Comparison of ENCODE assay signal across 16 cellular contexts in the genomic region with DNA sequence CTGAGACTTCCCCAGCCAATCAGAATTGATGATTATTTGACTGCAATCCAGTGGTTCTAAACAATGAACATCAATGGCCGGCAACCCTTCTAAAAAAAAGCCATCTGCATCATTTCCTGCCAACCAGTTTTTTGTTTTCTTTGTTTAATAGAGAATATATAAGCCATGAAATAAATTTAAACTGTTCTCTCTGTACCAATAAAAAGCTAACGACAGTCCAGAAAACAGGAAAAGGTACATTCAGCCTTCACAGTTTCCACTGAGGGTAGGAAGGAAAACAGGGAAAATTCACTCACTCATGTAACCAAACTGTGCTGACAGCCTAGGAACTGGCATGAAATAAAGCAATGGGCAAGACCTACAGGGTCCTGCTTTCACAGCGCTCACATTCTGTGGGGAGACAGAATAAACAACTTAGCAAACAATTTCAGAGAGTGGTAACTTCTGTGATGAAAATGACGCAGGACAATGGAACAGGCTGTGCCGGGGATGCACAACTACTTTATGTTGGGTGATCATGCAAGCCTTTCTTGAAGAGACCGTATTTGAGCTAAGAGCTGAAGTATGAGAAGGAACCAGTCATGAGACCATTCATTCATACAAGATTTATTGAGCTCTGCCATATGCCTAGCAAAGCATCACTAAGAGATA.
"Had no signal": no experiment of that assay in that cellular context is flagged by ENCODE, and none has a peak within 500 bp of the region (broad histone marks: within the 10 kb centered on the region; RNA-seq: fewer than 3 reads in every experiment).

No MANE protein-coding gene starts in this region.

- H3K27me3 ChIP-seq: ascending aorta, gastroesophageal sphincter, neutrophil, right lobe of liver, uterus had no signal

- DNase-seq: activated CD4-positive, alpha-beta memory T cell treated with anti-CD3 and anti-CD28 coated beads, Interleukin-2, amount 10 ng/mL, durations not matched to agents 7 days and 5 days; activated naive CD4-positive, alpha-beta T cell treated with Interleukin-2 at 50 U/mL for 16 hours; activated naive CD8-positive, alpha-beta T cell treated with anti-CD3 and anti-CD28 coated beads, Interleukin-2, amount 50 U/mL, for 24 hours; hippocampal formation; immature natural killer cell; right lobe of liver; stimulated activated CD4-positive, alpha-beta T cell treated with anti-CD3 and anti-CD28 coated beads, Interleukin-12 subunit alpha, Interleukin-12 subunit beta, amount 100 ng/mL, for 4 hours; stimulated activated CD4-positive, alpha-beta T cell treated with anti-CD3 and anti-CD28 coated beads, Interleukin-2, amount 100 ng/mL, for 48 hours; stimulated activated CD8-positive, alpha-beta memory T cell treated with anti-CD3 and anti-CD28 coated beads, Interleukin-4, amount 100 ng/mL, for 48 hours; stimulated activated naive CD8-positive, alpha-beta T cell treated with anti-CD3 and anti-CD28 coated beads, Interleukin-15, Interleukin-2, amounts not matched to agents 100 U/mL and 50 U/mL, for 24 hours; uterus had no signal

- H3K27ac Mint-ChIP-seq: activated CD4-positive, alpha-beta memory T cell treated with anti-CD3 and anti-CD28 coated beads, Interleukin-2, amount 10 ng/mL, durations not matched to agents 7 days and 5 days; activated naive CD8-positive, alpha-beta T cell treated with anti-CD3 and anti-CD28 coated beads, Interleukin-2, amount 50 U/mL, for 24 hours; immature natural killer cell had no signal

- H3K27me3 Mint-ChIP-seq: activated CD4-positive, alpha-beta memory T cell treated with anti-CD3 and anti-CD28 coated beads, Interleukin-2, amount 10 ng/mL, durations not matched to agents 7 days and 5 days had no signal

- H3K9me3 Mint-ChIP-seq: activated CD4-positive, alpha-beta memory T cell treated with anti-CD3 and anti-CD28 coated beads, Interleukin-2, amount 10 ng/mL, durations not matched to agents 7 days and 5 days had no signal

- H3K4me3 Mint-ChIP-seq: activated CD4-positive, alpha-beta memory T cell treated with anti-CD3 and anti-CD28 coated beads, Interleukin-2, amount 10 ng/mL, durations not matched to agents 7 days and 5 days; activated naive CD8-positive, alpha-beta T cell treated with anti-CD3 and anti-CD28 coated beads, Interleukin-2, amount 50 U/mL, for 24 hours; immature natural killer cell had no signal

- H3K36me3 ChIP-seq: ascending aorta, gastroesophageal sphincter, neutrophil, right lobe of liver, thoracic aorta, uterus had no signal

- H3K4me3 ChIP-seq: ascending aorta, gastroesophageal sphincter, right lobe of liver, thoracic aorta, uterus had no signal

- H3K27ac ChIP-seq: ascending aorta, epithelial cell of prostate, neutrophil, thoracic aorta had no signal

- H3K4me1 ChIP-seq: uterus had no signal

- H3K36me3 Mint-ChIP-seq: immature natural killer cell had no signal

- H3K4me1 Mint-ChIP-seq: activated CD4-positive, alpha-beta memory T cell treated with anti-CD3 and anti-CD28 coated beads, Interleukin-2, amount 10 ng/mL, durations not matched to agents 7 days and 5 days; activated naive CD8-positive, alpha-beta T cell treated with anti-CD3 and anti-CD28 coated beads, Interleukin-2, amount 50 U/mL, for 24 hours; immature natural killer cell had no signal

- H3K9me3 ChIP-seq: ascending aorta, gastroesophageal sphincter, neutrophil, right lobe of liver, thoracic aorta, uterus had no signal
